In the genomic region with DNA sequence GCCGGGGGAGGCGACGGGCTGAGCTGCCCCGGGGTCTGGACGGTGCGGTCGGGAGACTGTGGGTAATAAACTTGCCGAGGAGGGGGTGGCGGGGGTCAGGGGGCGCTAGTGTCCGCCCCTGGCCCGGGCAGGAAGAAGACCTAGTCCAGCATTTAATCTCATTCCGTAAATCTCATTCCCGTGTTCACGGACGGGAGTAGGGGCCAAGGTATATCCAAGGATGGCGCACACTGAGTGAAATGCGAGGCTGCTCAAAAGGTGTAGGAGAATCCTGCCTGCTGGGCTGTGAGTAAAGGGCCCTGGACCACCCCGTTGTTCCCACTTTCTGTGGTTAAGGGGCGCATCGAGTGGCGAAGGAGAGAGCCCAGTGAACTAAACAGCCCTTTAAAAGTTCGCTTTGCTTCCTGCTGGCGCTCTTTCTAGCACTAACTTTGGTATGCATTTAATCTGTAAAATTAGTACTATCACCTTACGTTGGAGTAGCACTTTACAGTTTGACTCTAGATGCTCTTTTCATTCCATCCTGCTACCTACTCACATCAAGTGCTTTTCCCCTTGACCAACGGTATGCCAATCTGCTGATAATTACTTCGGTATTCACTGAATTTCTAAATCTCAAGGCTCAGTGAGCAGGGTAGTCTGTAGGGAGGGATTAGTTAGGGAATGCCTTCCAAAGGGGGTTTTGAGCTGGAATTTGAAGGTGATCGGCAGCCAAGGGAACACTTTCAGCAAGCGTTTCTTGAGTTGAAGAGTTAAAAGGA, we compare ENCODE assay signal across 8 cellular contexts. TPM values are rescaled to one million over a fixed set of nuclear protein-coding genes. Genes with fewer than 3 reads are reported as not detected.
A peak's percentile ranks its signal among the peaks of the same experiment; 100 is the strongest.
DNase-seq lines count a peak whose midpoint lies in the region; ATAC-seq, FAIRE-seq and TF ChIP-seq lines count a peak whose summit lies in the region.

No MANE protein-coding gene starts in this region.

- peak overlapping the region; percentile 91 to 98 (median 96) for H3K4me3 Mint-ChIP-seq in CD4-positive, CD25-positive, alpha-beta regulatory T cell
- peak overlapping the region; percentile 79 to 94 (median 90) for H3K4me3 Mint-ChIP-seq in IgD-negative memory B cell

- 10 to 15% methylated on average over 20 to 29 of the region's 29 CpGs for WGBS in testis, 2 donors

- no peaks in the 10 kb centered on the region for H3K36me3 Mint-ChIP-seq in CD4-positive, CD25-positive, alpha-beta regulatory T cell
- H3K36me3 Mint-ChIP-seq in IgD-negative memory B cell: peaks cover 2% of the 10 kb centered on the region
- no peaks in the 10 kb centered on the region for H3K36me3 Mint-ChIP-seq in activated naive CD4-positive, alpha-beta T cell treated with anti-CD3 and anti-CD28 coated beads, Interleukin-2, amount 50 U/mL, for 72 hours

- TF ChIP-seq POLR2A in testis (IDR thresholded peaks at IDR 0.05): no peak
- TF ChIP-seq POLR2A in H54 (IDR thresholded peaks at IDR 0.05; ENCODE audit: low read depth, low read length): no peak

- no peaks in the 10 kb centered on the region for H3K9me3 Mint-ChIP-seq in CD4-positive, CD25-positive, alpha-beta regulatory T cell
- H3K9me3 Mint-ChIP-seq in IgD-negative memory B cell: no peaks in the 10 kb centered on the region
- H3K9me3 Mint-ChIP-seq in activated naive CD4-positive, alpha-beta T cell treated with anti-CD3 and anti-CD28 coated beads, Interleukin-2, amount 50 U/mL, for 72 hours: no peaks in the 10 kb centered on the region

- intact Hi-C loops in testis (cut with DNase I; ENCODE audit: low total_unique reads): no loop called here

- no peaks in the 10 kb centered on the region for H3K9me3 ChIP-seq in CD4-positive, CD25-positive, alpha-beta regulatory T cell (ENCODE audit: control insufficient read depth in 2 of 2, low read length in 2 of 2)
- no peaks in the 10 kb centered on the region for H3K9me3 ChIP-seq in testis

- H3K4me1 ChIP-seq in CD4-positive, CD25-positive, alpha-beta regulatory T cell (ENCODE audit: control insufficient read depth, insufficient read depth, low read length, poor library complexity, severe bottlenecking): peaks cover 24% of the 10 kb centered on the region
- peaks cover 3% of the 10 kb centered on the region for H3K4me1 ChIP-seq in testis

- no peaks in the 10 kb centered on the region for H3K36me3 ChIP-seq in CD4-positive, CD25-positive, alpha-beta regulatory T cell (ENCODE audit: control insufficient read depth, insufficient read depth, low read length)
- no peaks in the 10 kb centered on the region for H3K36me3 ChIP-seq in testis (ENCODE audit: low read depth, missing control alignments)

- H3K27me3 ChIP-seq in CD4-positive, CD25-positive, alpha-beta regulatory T cell (ENCODE audit: control insufficient read depth, insufficient read depth, low read length): no peaks in the 10 kb centered on the region
- no peaks in the 10 kb centered on the region for H3K27me3 ChIP-seq in layer of hippocampus (ENCODE audit: control insufficient read depth, insufficient read depth, low read length)
- no peaks in the 10 kb centered on the region for H3K27me3 ChIP-seq in testis

- ATAC-seq in CD4-positive, CD25-positive, alpha-beta regulatory T cell (ENCODE audit: low read depth in 2 of 2): no peak
- no peak for ATAC-seq in activated naive CD4-positive, alpha-beta T cell treated with anti-CD3 and anti-CD28 coated beads, Interleukin-2, amount 50 U/mL, for 72 hours
- no peak for ATAC-seq in GM19467 (IDR thresholded peaks at IDR 0.05; ENCODE audit: unreplicated experiment)
- no peak for ATAC-seq in HG03457 (IDR thresholded peaks at IDR 0.05; ENCODE audit: unreplicated experiment)

- peaks cover 8% of the 10 kb centered on the region for H3K27me3 Mint-ChIP-seq in CD4-positive, CD25-positive, alpha-beta regulatory T cell
- H3K27me3 Mint-ChIP-seq in IgD-negative memory B cell: no peaks in the 10 kb centered on the region

- peak in 1 of 3 donors; percentile 26 for DNase-seq in CD4-positive, CD25-positive, alpha-beta regulatory T cell
- DNase-seq in activated naive CD4-positive, alpha-beta T cell treated with anti-CD3 and anti-CD28 coated beads, Interleukin-2, amount 50 U/mL, for 72 hours (ENCODE audit: low spot score in 2 of 2): no peak
- DNase-seq in testis: peak; percentile 32
- DNase-seq in H54 (ENCODE audit: insufficient read length, low spot score): no peak

- peak overlapping the region; percentile 76 to 92 (median 82) for H3K27ac Mint-ChIP-seq in CD4-positive, CD25-positive, alpha-beta regulatory T cell
- H3K27ac Mint-ChIP-seq in IgD-negative memory B cell: peak overlapping the region; percentile 81 to 91 (median 84)
- peak overlapping the region; percentile 48 to 74 for H3K27ac Mint-ChIP-seq in activated naive CD4-positive, alpha-beta T cell treated with anti-CD3 and anti-CD28 coated beads, Interleukin-2, amount 50 U/mL, for 72 hours

- TF ChIP-seq CTCF in testis (IDR thresholded peaks at IDR 0.05): no peak

- H3K4me1 Mint-ChIP-seq in CD4-positive, CD25-positive, alpha-beta regulatory T cell: peaks cover 14 to 50% (median 34%) of the 10 kb centered on the region in 4 donors
- peaks cover 9 to 15% (median 11%) of the 10 kb centered on the region in 3 donors for H3K4me1 Mint-ChIP-seq in IgD-negative memory B cell

- peak overlapping the region; percentile 69 for H3K4me3 ChIP-seq in CD4-positive, CD25-positive, alpha-beta regulatory T cell (ENCODE audit: low read depth, low read length)
- H3K4me3 ChIP-seq in testis: peak overlapping the region; percentile 87

- no peak for FAIRE-seq in H54 (lab: Jason Lieb, UNC)

- H3K27ac ChIP-seq in CD4-positive, CD25-positive, alpha-beta regulatory T cell (ENCODE audit: insufficient read depth, low read length, poor library complexity, severe bottlenecking): peak overlapping the region; percentile 81
- H3K27ac ChIP-seq in layer of hippocampus (ENCODE audit: low read depth, low read length): peak overlapping the region; percentile 63
- peak overlapping the region; percentile 93 to 94 for H3K27ac ChIP-seq in testis

RNA-seq across cellular contexts. Expression of gene PARD6B, which starts 0.7 kb away (rescaled TPM):
- total RNA-seq in CD4-positive, CD25-positive, alpha-beta regulatory T cell: 5.0 TPM
- polyA plus RNA-seq in CD4-positive, CD25-positive, alpha-beta regulatory T cell: 1 to 10 TPM in 3 of 4 donors, under 1 TPM in 1; 0.79 to 1.4 (median 1.2) TPM
- polyA plus RNA-seq in IgD-negative memory B cell: 0.70 TPM
- 1 to 10 TPM; 5.6 to 6.9 TPM for total RNA-seq in activated naive CD4-positive, alpha-beta T cell treated with anti-CD3 and anti-CD28 coated beads, Interleukin-2, amount 50 U/mL, for 72 hours
- 10 to 100 TPM; 15.4 to 17.0 TPM for total RNA-seq in testis
- polyA plus RNA-seq in testis (ENCODE audit: insufficient read depth, low read depth, low replicate concordance): 3.8 TPM

RNA-seq across cellular contexts. Expression of gene RIPOR3, which starts 40.8 kb away (rescaled TPM):
- 0.69 TPM for total RNA-seq in CD4-positive, CD25-positive, alpha-beta regulatory T cell
- 1 to 10 TPM; 1.1 to 1.9 (median 1.4) TPM for polyA plus RNA-seq in CD4-positive, CD25-positive, alpha-beta regulatory T cell
- polyA plus RNA-seq in IgD-negative memory B cell: 3.3 TPM
- total RNA-seq in activated naive CD4-positive, alpha-beta T cell treated with anti-CD3 and anti-CD28 coated beads, Interleukin-2, amount 50 U/mL, for 72 hours: under 1 TPM in 1 of 2 donors, not detected in 1; 0.08 TPM
- total RNA-seq in testis: 10 to 100 TPM; 22.1 to 26.9 TPM
- polyA plus RNA-seq in testis (ENCODE audit: insufficient read depth, low read depth, low replicate concordance): 11.3 TPM

Comparison
In these comparisons a context has a peak if more than half of its experiments do, and no peak if none do; other contexts are left out.
1. RNA of gene RIPOR3, which starts 40.8 kb away (total RNA-seq): 22.1 to 26.9 TPM in testis; 0.69 TPM in CD4-positive, CD25-positive, alpha-beta regulatory T cell (single experiment) and 0.08 TPM in activated naive CD4-positive, alpha-beta T cell treated with anti-CD3 and anti-CD28 coated beads, Interleukin-2, amount 50 U/mL, for 72 hours; every median in the first group is over 10 times any median in the second.
2. Peak in every context shown above with its lines, with median percentiles within 50 percentile points of each other: H3K27ac ChIP-seq and H3K27ac Mint-ChIP-seq.